7 cellular contexts compared by ENCODE assay signal in the genomic region with DNA sequence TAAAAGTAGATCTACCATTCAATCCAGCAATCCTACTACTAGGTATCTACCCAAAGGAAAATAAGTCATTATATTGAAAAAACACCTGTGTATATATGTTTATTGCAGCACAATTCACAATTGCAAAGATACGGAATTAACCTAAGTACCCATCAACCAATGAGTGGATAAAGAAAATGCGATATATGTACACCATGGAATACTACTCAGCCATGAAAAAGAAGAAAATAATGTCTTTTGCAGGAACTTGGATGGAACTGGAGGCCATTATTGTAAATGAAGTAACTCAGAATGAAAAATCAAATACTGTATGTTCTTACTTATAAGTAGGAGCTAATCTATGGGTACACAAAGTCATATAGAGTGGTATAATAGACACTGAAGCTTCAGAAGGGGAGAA.
"Had no signal": no experiment of that assay in that cellular context is flagged by ENCODE, and none has a peak within 500 bp of the region (broad histone marks: within the 10 kb centered on the region; RNA-seq: fewer than 3 reads in every experiment).

No MANE protein-coding gene starts in this region.

- H3K9ac ChIP-seq: KMS-11 had no signal

- ATAC-seq: HepG2 had no signal

- H3K4me2 ChIP-seq: KMS-11 had no signal

- DNase-seq: IMR-90, KBM-7, KG1 had no signal

- H3K27ac ChIP-seq: HL-60, KMS-11 had no signal

- FAIRE-seq: HepG2, HTR-8/SVneo had no signal
